8 cellular contexts compared by ENCODE assay signal in the genomic region with DNA sequence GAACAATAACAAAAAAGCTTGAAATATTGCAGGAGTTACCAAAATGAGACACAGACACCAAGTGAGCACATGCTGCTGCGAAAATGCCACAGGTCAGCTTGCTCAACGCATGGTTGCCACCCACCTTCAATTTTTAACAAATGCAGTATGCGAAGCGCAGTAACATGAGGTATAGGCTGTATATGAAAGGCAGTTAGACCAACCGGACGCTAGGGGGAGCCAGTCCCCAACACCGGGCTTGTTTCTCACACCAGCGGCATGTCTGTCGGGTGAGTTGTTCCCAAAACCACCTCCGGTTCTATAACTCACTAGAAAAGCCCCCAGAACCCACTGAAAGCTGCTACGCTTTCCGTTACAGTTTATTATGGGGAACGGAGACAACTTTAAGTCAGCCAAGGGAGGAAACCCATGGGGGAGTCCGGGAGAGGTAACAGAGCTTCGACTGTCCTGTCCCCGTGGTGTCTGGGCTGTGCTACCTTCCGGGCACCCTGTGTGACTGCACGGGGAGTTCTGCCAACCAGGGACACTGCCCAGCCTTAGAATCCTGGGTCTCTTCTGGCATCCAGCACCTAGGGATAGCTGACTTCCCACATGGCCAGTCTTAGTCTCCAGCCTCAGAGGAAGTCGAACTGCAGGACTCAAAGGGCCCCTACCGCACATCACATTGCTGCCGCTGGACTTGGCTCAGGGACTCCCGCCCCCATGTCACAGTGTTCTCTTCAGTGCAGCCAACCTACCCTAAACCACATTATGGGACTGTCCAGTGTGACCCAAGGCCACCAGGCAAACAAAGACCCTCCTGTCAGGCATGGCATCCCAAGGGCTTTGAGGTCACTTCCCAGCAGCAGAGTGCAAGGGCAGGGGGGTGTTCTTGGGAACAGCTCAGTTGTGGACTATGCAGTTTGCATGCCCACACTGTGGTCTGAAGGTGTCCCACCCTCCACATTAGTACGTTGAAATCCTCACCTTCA. TPM values are rescaled to one million over a fixed set of nuclear protein-coding genes. Genes with fewer than 3 reads are reported as not detected.
DNase-seq lines count a peak whose midpoint lies in the region; ATAC-seq and TF ChIP-seq lines count a peak whose summit lies in the region.

No MANE protein-coding gene starts in this region.

- ATAC-seq in GM18505 (IDR thresholded peaks at IDR 0.05; ENCODE audit: unreplicated experiment) (peak; percentile 89), HG02970 (IDR thresholded peaks at IDR 0.05; ENCODE audit: low FRiP score, unreplicated experiment) (peak; percentile 73)

- H3K4me3 ChIP-seq in skeletal muscle satellite cell (ENCODE audit: low read length) = peak overlapping the region; percentile 48

- H3K36me3 ChIP-seq in skeletal muscle satellite cell (ENCODE audit: insufficient read depth, low read length) = peaks cover 4% of the 10 kb centered on the region

- H3K9me3 ChIP-seq in skeletal muscle satellite cell (replicated peaks; ENCODE audit: low read length) = no peaks in the 10 kb centered on the region

- H3K4me1 ChIP-seq in skeletal muscle satellite cell (ENCODE audit: control insufficient read depth, insufficient read depth, low read length) = peaks cover 7% of the 10 kb centered on the region

- H3K4me2 ChIP-seq in skeletal muscle satellite cell (ENCODE audit: low read length) = peak overlapping the region; percentile 71

- no peak for TF ChIP-seq POLR2A in GM18505 (IDR thresholded peaks at IDR 0.05; ENCODE audit: borderline replicate concordance, extremely low read depth, insufficient read depth, insufficient read length)

- no peaks in the 10 kb centered on the region for H3K27me3 ChIP-seq in skeletal muscle satellite cell (ENCODE audit: control insufficient read depth, insufficient read depth, low read length)

- peak overlapping the region; percentile 13 for H3K9ac ChIP-seq in skeletal muscle satellite cell (ENCODE audit: low read depth, low read length)

- DNase-seq in A172 (ENCODE audit: low spot score) (peak; percentile 90), NCI-H1930 (lab: John Stamatoyannopoulos, UW) (peak; percentile 67 to 70), T-helper 22 cell (ENCODE audit: low read depth) (peak; percentile 53), anterior cingulate cortex (lab: John Stamatoyannopoulos, UW) (peak in 53 of 58 donors; percentile 10 to 86 (median 56)), hippocampal formation (lab: John Stamatoyannopoulos, UW) (peak; percentile 24 to 72)

RNA-seq across cellular contexts. Expression of a gene that starts 14.0 kb away (rescaled TPM):
- 94.5 and 118 TPM in 2 replicates for total RNA-seq in A172 (2014; rRNA removed; shearing (Covaris generic))
- total RNA-seq in skeletal muscle satellite cell (2012; rRNA removed) = 34.2 and 51.1 TPM in 2 replicates

Comparison
In these comparisons a context has a peak if more than half of its experiments do, and no peak if none do; other contexts are left out.
1. Peak in every context shown above with its lines: DNase-seq, ATAC-seq and H3K4me3 ChIP-seq.